Comparison of ENCODE assay signal across 8 cellular contexts in the genomic region with DNA sequence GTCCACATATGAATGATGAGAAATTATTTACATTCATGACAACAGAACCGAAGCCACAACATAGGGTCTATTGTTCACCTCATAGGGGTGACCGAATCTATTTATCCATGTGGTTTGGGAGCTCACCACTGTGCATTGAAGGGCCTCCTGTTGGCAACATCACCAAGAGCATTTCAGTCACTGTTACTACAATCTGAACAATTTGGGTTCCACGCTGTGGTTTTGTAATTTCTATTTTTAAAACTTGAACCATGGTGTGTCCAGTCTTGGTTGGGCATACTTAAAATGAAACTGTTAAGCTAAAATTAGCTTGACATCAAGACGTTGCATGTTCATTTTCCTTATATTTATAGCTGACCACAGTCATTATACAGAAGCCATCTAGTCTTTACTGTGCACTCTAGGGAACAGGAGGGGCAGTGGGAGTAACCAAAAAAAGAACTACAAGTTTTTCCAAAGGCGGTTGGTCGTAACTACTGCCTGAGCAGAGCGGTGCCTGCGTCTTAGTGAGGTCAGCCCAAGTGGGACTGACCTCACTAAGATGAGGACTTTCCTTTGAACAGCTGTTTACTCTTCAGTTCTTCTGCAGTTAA.
A peak's percentile ranks its signal among the peaks of the same experiment; 100 is the strongest.
DNase-seq lines count a peak whose midpoint lies in the region; ATAC-seq and TF ChIP-seq lines count a peak whose summit lies in the region.

No MANE protein-coding gene starts in this region.

- H3K27me3 ChIP-seq in adipocyte (replicated peaks; ENCODE audit: control insufficient read depth, insufficient read depth, low read length) = no peaks in the 10 kb centered on the region
- no peaks in the 10 kb centered on the region for H3K27me3 ChIP-seq in mucosa of rectum (ENCODE audit: control insufficient read depth in 2 of 2, insufficient read depth in 2 of 2, low read length in 2 of 2)

- TF ChIP-seq CTCF in C4-2B (conservative IDR thresholded peaks at IDR 0.05) = no peak

- H3K36me3 ChIP-seq in adipocyte (ENCODE audit: control insufficient read depth, insufficient read depth, low read length, severe bottlenecking) = no peaks in the 10 kb centered on the region
- no peaks in the 10 kb centered on the region for H3K36me3 ChIP-seq in mucosa of rectum (ENCODE audit: control insufficient read depth in 2 of 2, insufficient read depth in 2 of 2, low read length in 2 of 2)

- H3K4me1 ChIP-seq in adipocyte (ENCODE audit: control insufficient read depth, insufficient read depth, low read length) (no peaks in the 10 kb centered on the region), mucosa of rectum (ENCODE audit: control insufficient read depth in 2 of 2, insufficient read depth in 2 of 2, low read length in 2 of 2) (peaks cover 7 to 22% of the 10 kb centered on the region in 2 donors)

- H3K4me3 ChIP-seq in adipocyte (ENCODE audit: low read length) (no peak overlapping the region), mucosa of rectum (ENCODE audit: low read length in 2 of 2) (peak overlapping the region; percentile 14 to 29)

- H3K9ac ChIP-seq in adipocyte (ENCODE audit: low read length) (no peak overlapping the region), mucosa of rectum (ENCODE audit: low read depth in 1 of 2, low read length in 2 of 2) (peak overlapping the region in 1 of 2 donors; percentile 23)

- no peaks in the 10 kb centered on the region for H3K9me3 ChIP-seq in adipocyte (ENCODE audit: control insufficient read depth, low read length)
- H3K9me3 ChIP-seq in mucosa of rectum (ENCODE audit: control insufficient read depth in 2 of 2, low read length in 2 of 2) = no peaks in the 10 kb centered on the region

- ATAC-seq in GM19455 (IDR thresholded peaks at IDR 0.05; ENCODE audit: unreplicated experiment) (peak; percentile 62), HG03354 (IDR thresholded peaks at IDR 0.05; ENCODE audit: poor library complexity, severe bottlenecking, unreplicated experiment) (peak; percentile 88)

- DNase-seq in adipocyte (ENCODE audit: low read depth) (peak; percentile 70), NCI-H524 treated with DMSO at 0.1 percent for 48 hours (lab: John Stamatoyannopoulos, UW) (no peak), OCI-M2 (lab: John Stamatoyannopoulos, UW; ENCODE audit: unreplicated experiment) (no peak)
- no peak for DNase-seq in activated naive CD4-positive, alpha-beta T cell (lab: John Stamatoyannopoulos, UW)

- H3K27ac ChIP-seq in C4-2B = peak overlapping the region; percentile 99; the same call in 1 of the 2 replicates
- peak overlapping the region; percentile 80 to 90 for H3K27ac ChIP-seq in mucosa of rectum (ENCODE audit: low read depth in 2 of 2, low read length in 2 of 2)
